ENCODE assay signal across 23 cellular contexts in genomic region chr10:4504550-4504949, GRCh38.
"Had no signal": no experiment of that assay in that cellular context is flagged by ENCODE, and none has a peak within 500 bp of the region (broad histone marks: within the 10 kb centered on the region; RNA-seq: fewer than 3 reads in every experiment).

No MANE protein-coding gene starts in this region.

- ATAC-seq: HepG2, K562, Panc1 had no signal

- H3K4me2 ChIP-seq: KMS-11 had no signal

- H3K27ac Mint-ChIP-seq: IgD-negative memory B cell had no signal

- H3K27ac ChIP-seq: KMS-11, RWPE1, SJSA1, SK-N-MC had no signal

- H3K9me3 ChIP-seq: SJSA1 had no signal

- H3K27me3 ChIP-seq: SJSA1 had no signal

- H3K4me3 ChIP-seq: K562, SJSA1, SK-N-MC had no signal

- H3K36me3 ChIP-seq: SJSA1 had no signal

- H3K9ac ChIP-seq: KMS-11 had no signal

- H3K4me3 Mint-ChIP-seq: IgD-negative memory B cell had no signal

- H3K4me1 Mint-ChIP-seq: IgD-negative memory B cell had no signal

- H3K9me3 Mint-ChIP-seq: IgD-negative memory B cell had no signal

- H3K4me1 ChIP-seq: SJSA1 had no signal

- DNase-seq: Kasumi-1, MM.1S, NCI-H1092 treated with DMSO at 0.1 percent for 48 hours, NCI-H1436, NCI-H187, NCI-H2029, NCI-H2081 treated with DMSO at 0.1 percent for 48 hours, NCI-H2171, NCI-H226, NCI-H446, NCI-H510A, NCI-H524 treated with DMSO at 0.1 percent for 48 hours, NCI-H69, NCI-H774, SIG-M5 had no signal
